Comparison of ENCODE assay signal across 11 cellular contexts in genomic region chr2:10520154-10520553, GRCh38.
DNase-seq lines count a peak whose midpoint lies in the region; ATAC-seq and TF ChIP-seq lines count a peak whose summit lies in the region.
"Had no signal": no experiment of that assay in that cellular context is flagged by ENCODE, and none has a peak within 500 bp of the region (broad histone marks: within the 10 kb centered on the region; RNA-seq: fewer than 3 reads in every experiment).

No MANE protein-coding gene starts in this region.

- H3K4me3 Mint-ChIP-seq in CD8-positive, alpha-beta T cell: no peak overlapping the region
- H3K4me3 Mint-ChIP-seq: activated CD4-positive, alpha-beta T cell treated with anti-CD3 and anti-CD28 coated beads, Interleukin-2, amount 10 ng/mL, durations not matched to agents 7 days and 5 days had no signal

- H3K27me3 ChIP-seq in CD8-positive, alpha-beta T cell (ENCODE audit: insufficient read depth, low read length): no peaks in the 10 kb centered on the region
- H3K27me3 ChIP-seq in PC-9 (ENCODE audit: insufficient read depth, low read depth): no peaks in the 10 kb centered on the region
- H3K27me3 ChIP-seq in brain microvascular endothelial cell (replicated peaks): no peaks in the 10 kb centered on the region
- H3K27me3 ChIP-seq in esophagus squamous epithelium: no peaks in the 10 kb centered on the region
- H3K27me3 ChIP-seq: uterus had no signal

- no peaks in the 10 kb centered on the region for H3K27me3 Mint-ChIP-seq in CD8-positive, alpha-beta T cell (ENCODE audit: low read depth)
- H3K27me3 Mint-ChIP-seq: activated CD4-positive, alpha-beta T cell treated with anti-CD3 and anti-CD28 coated beads, Interleukin-2, amount 10 ng/mL, durations not matched to agents 7 days and 5 days had no signal

- H3K36me3 Mint-ChIP-seq in CD8-positive, alpha-beta T cell: peaks cover 9% of the 10 kb centered on the region

- no peaks in the 10 kb centered on the region for H3K36me3 ChIP-seq in CD8-positive, alpha-beta T cell (ENCODE audit: insufficient read depth, low read length)
- H3K36me3 ChIP-seq in PC-9 (ENCODE audit: low read depth) (no peaks in the 10 kb centered on the region), brain microvascular endothelial cell (replicated peaks) (no peaks in the 10 kb centered on the region), esophagus squamous epithelium (no peaks in the 10 kb centered on the region)
- H3K36me3 ChIP-seq: uterus had no signal

- no peak overlapping the region for H3K27ac ChIP-seq in CD8-positive, alpha-beta T cell (ENCODE audit: low read depth, low read length)
- H3K27ac ChIP-seq in PC-9 (no peak overlapping the region), brain microvascular endothelial cell (no peak overlapping the region), esophagus squamous epithelium (no peak overlapping the region)
- H3K27ac ChIP-seq: uterus had no signal

- H3F3A ChIP-seq in PC-9 (ENCODE audit: insufficient read depth, low read depth): peaks cover 25% of the 10 kb centered on the region

- in situ Hi-C loops in brain microvascular endothelial cell (cut with HindIII; ENCODE audit: low pct_ligation_motif_present, low sequenced_read_pairs): no loop called here

- H3K4me2 ChIP-seq in PC-9: no peak overlapping the region

- H3K79me2 ChIP-seq in PC-9 (ENCODE audit: low read depth): no peaks in the 10 kb centered on the region

- DNase-seq in CD8-positive, alpha-beta T cell: peak in 2 of 7 experiments; percentile 0 to 35
- DNase-seq in GM12864 (ENCODE audit: low read depth): no peak
- DNase-seq in PC-9: no peak
- peak; percentile 67 for DNase-seq in islet precursor cell
- DNase-seq in brain microvascular endothelial cell: no peak
- no peak for DNase-seq in esophagus squamous epithelium (lab: John Stamatoyannopoulos, UW)
- no peak for DNase-seq in dermis blood vessel endothelial cell
- DNase-seq: activated CD4-positive, alpha-beta T cell treated with anti-CD3 and anti-CD28 coated beads, Interleukin-2, amount 10 ng/mL, durations not matched to agents 7 days and 5 days; hippocampal formation; small intestine had no signal

- no peak for TF ChIP-seq POLR2A in esophagus squamous epithelium (IDR thresholded peaks at IDR 0.05)

- H3K9me3 ChIP-seq in CD8-positive, alpha-beta T cell (ENCODE audit: low read length): no peaks in the 10 kb centered on the region
- peaks cover 16% of the 10 kb centered on the region for H3K9me3 ChIP-seq in PC-9 (ENCODE audit: insufficient read depth, low read depth)
- peaks cover 0 to 19% (median 17%) of the 10 kb centered on the region in 3 donors for H3K9me3 ChIP-seq in esophagus squamous epithelium

- no peaks in the 10 kb centered on the region for H3K9me2 ChIP-seq in PC-9 (ENCODE audit: insufficient read depth)

- H2AFZ ChIP-seq in PC-9: no peak overlapping the region

- TF ChIP-seq CTCF in CD8-positive, alpha-beta T cell (IDR thresholded peaks at IDR 0.05): no peak
- TF ChIP-seq CTCF in GM12864 (IDR thresholded peaks at IDR 0.05; ENCODE audit: low read depth, low read length, missing control alignments) (peak; percentile 50), PC-9 (conservative IDR thresholded peaks at IDR 0.05) (peak; percentile 60), brain microvascular endothelial cell (IDR thresholded peaks at IDR 0.05; ENCODE audit: low read depth, low read length, missing control alignments) (no peak), esophagus squamous epithelium (IDR thresholded peaks at IDR 0.05) (peak in 2 of 6 experiments; percentile 4 to 20)

- H3K27ac Mint-ChIP-seq in CD8-positive, alpha-beta T cell: no peak overlapping the region
- H3K27ac Mint-ChIP-seq: activated CD4-positive, alpha-beta T cell treated with anti-CD3 and anti-CD28 coated beads, Interleukin-2, amount 10 ng/mL, durations not matched to agents 7 days and 5 days had no signal

- H3K4me1 ChIP-seq in CD8-positive, alpha-beta T cell (ENCODE audit: insufficient read depth, low read length): no peaks in the 10 kb centered on the region
- H3K4me1 ChIP-seq in PC-9 (replicated peaks; ENCODE audit: insufficient read depth) (peaks cover 4% of the 10 kb centered on the region), esophagus squamous epithelium (no peaks in the 10 kb centered on the region)
- H3K4me1 ChIP-seq: uterus had no signal

- H4K20me1 ChIP-seq in PC-9 (ENCODE audit: insufficient read depth): no peaks in the 10 kb centered on the region

- 78 to 95% methylated on average over 5 to 9 of the region's 9 CpGs for WGBS in esophagus squamous epithelium, 2 donors

- intact Hi-C loops in CD8-positive, alpha-beta T cell (cut with DNase I, micrococcal nuclease): no loop called here
- intact Hi-C loops in PC-9 (cut with micrococcal nuclease; ENCODE audit: unreplicated experiment) (no loop called here), esophagus squamous epithelium (cut with DNase I) (no loop called here)

- peak; percentile 59 for ATAC-seq in CD8-positive, alpha-beta T cell

- BruUV-seq in PC-9 (replicated peaks; lab: Mats Ljungman, UMichigan): no TSS peak

- POLR2A ChIA-PET in CD8-positive, alpha-beta T cell (lab: Charles Lee): no interaction called here
- POLR2A ChIA-PET in PC-9 (lab: Charles Lee; ENCODE audit: unreplicated experiment): no interaction called here

- no peaks in the 10 kb centered on the region for H3K4me1 Mint-ChIP-seq in CD8-positive, alpha-beta T cell (ENCODE audit: low read depth)
- H3K4me1 Mint-ChIP-seq: activated CD4-positive, alpha-beta T cell treated with anti-CD3 and anti-CD28 coated beads, Interleukin-2, amount 10 ng/mL, durations not matched to agents 7 days and 5 days had no signal

- CTCF ChIA-PET in CD8-positive, alpha-beta T cell (lab: Charles Lee): no interaction called here
- CTCF ChIA-PET in PC-9 (lab: Charles Lee): no interaction called here

- H3K9me3 Mint-ChIP-seq in CD8-positive, alpha-beta T cell: peaks cover 14% of the 10 kb centered on the region

- H3K4me3 ChIP-seq in CD8-positive, alpha-beta T cell (ENCODE audit: low read depth, low read length): no peak overlapping the region
- H3K4me3 ChIP-seq in GM12864 (ENCODE audit: low read depth, low read length) (no peak overlapping the region), PC-9 (no peak overlapping the region), brain microvascular endothelial cell (ENCODE audit: low read depth, low read length) (no peak overlapping the region), esophagus squamous epithelium (no peak overlapping the region)
- H3K4me3 ChIP-seq: uterus had no signal

Comparison
In these comparisons a context has a peak if more than half of its experiments do, and no peak if none do; other contexts are left out.
1. CTCF ChIP-seq: peak in GM12864 (single experiment) and PC-9 (single experiment); none in CD8-positive, alpha-beta T cell (single experiment) and brain microvascular endothelial cell (single experiment).